ENCODE assay signal across 13 cellular contexts in the genomic region with DNA sequence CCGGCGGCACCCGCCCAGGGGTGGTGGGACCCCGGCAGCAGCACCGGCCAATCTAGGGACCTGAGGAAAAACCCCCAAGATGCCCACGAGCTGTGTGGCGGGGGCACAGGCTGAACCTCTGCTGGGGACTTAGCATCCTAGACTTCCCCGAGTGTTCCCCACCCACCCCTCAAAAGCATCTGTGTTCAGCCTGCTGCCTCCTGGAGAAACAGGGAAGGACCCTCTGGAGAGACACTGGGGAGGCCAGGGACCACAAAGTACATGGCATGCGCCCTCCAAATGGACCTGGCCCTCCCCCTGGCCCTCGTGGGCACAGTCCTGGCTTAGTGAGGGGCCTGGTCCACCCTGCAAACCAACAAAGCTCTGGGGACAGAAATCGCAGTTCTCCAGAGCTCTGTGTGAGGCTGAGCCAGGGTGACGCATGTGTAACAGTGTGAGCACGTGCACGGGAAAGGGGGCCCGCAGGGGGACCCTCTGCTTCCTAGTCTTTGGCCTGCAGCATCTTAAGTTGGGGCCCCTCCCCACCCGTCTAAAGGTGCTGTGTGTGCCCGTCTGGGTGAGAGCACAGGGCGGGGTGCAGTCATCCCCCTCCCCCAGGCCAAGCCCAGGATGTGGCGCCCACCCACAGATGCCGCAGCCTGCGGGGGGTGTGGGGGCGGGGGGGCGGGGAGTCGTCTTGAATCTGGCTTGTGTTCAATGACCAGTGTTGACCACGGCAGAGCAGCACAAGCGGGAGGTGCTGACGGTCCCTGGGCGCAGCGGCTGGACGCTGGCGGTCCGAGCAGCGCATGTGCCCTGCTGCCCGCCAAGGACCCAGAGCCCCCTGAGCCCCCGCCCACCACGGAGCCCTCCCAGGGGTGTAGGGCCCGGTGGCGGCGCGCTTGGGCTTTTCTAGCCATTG. TPM values are rescaled to one million over a fixed set of nuclear protein-coding genes. Genes with fewer than 3 reads are reported as not detected.
DNase-seq lines count a peak whose midpoint lies in the region; ATAC-seq and TF ChIP-seq lines count a peak whose summit lies in the region.
"Had no signal": no experiment of that assay in that cellular context is flagged by ENCODE, and none has a peak within 500 bp of the region (broad histone marks: within the 10 kb centered on the region; RNA-seq: fewer than 3 reads in every experiment).

No MANE protein-coding gene starts in this region.

- no peak overlapping the region for H3K18ac ChIP-seq in mesendoderm (ENCODE audit: low read length)

- no peak for TF ChIP-seq CTCF in lower leg skin (IDR thresholded peaks at IDR 0.05)

- no peak overlapping the region for H2AK5ac ChIP-seq in mesendoderm (ENCODE audit: low read length)

- TF ChIP-seq POLR2A in lower leg skin (IDR thresholded peaks at IDR 0.05) = no peak

- H3K27ac ChIP-seq in ACC112 (ENCODE audit: low read depth, low read length) = no peak overlapping the region
- H3K27ac ChIP-seq in mesendoderm (ENCODE audit: low read depth, low read length) = no peak overlapping the region
- H3K27ac ChIP-seq: sigmoid colon, tibial nerve had no signal

- intact Hi-C loops in lower leg skin (cut with DNase I; ENCODE audit: low total_unique reads) = no loop called here

- H3K4me3 ChIP-seq in ACC112 (ENCODE audit: low read depth, low read length) = peak overlapping the region; percentile 44
- peak overlapping the region; percentile 27 for H3K4me3 ChIP-seq in H7 (ENCODE audit: insufficient read depth, low read depth, low read length)
- no peak overlapping the region for H3K4me3 ChIP-seq in mesendoderm (ENCODE audit: low read length)
- no peak overlapping the region for H3K4me3 ChIP-seq in lower leg skin (ENCODE audit: low read depth, poor library complexity, severe bottlenecking)

- H3K79me2 ChIP-seq in ACC112 (ENCODE audit: control insufficient read depth, insufficient read depth, low read length, unreplicated experiment) (no peaks in the 10 kb centered on the region), mesendoderm (ENCODE audit: control insufficient read depth, insufficient read depth, low read length) (no peaks in the 10 kb centered on the region)

- H3K36me3 ChIP-seq in ACC112 (ENCODE audit: insufficient read depth, low read length) = no peaks in the 10 kb centered on the region
- no peaks in the 10 kb centered on the region for H3K36me3 ChIP-seq in H7 (replicated peaks; ENCODE audit: control insufficient read depth, insufficient read depth, low read length)
- no peaks in the 10 kb centered on the region for H3K36me3 ChIP-seq in mesendoderm (ENCODE audit: control insufficient read depth, insufficient read depth, low read length)
- H3K36me3 ChIP-seq: sigmoid colon, tibial nerve had no signal

- no peaks in the 10 kb centered on the region for H3K79me1 ChIP-seq in mesendoderm (ENCODE audit: low read length)

- H3K4me1 ChIP-seq in ACC112 (ENCODE audit: control insufficient read depth, insufficient read depth, low read length, unreplicated experiment) (no peaks in the 10 kb centered on the region), mesendoderm (ENCODE audit: control insufficient read depth, low read depth, low read length) (no peaks in the 10 kb centered on the region)

- no peak overlapping the region for H3K4ac ChIP-seq in mesendoderm (ENCODE audit: low read depth, low read length)

- peaks cover 17% of the 10 kb centered on the region for H3K27me3 ChIP-seq in ACC112 (ENCODE audit: insufficient read depth, low read length)
- H3K27me3 ChIP-seq in H7 (ENCODE audit: control insufficient read depth, insufficient read depth, low read length) = peaks cover 2% of the 10 kb centered on the region; the same call in 1 of the 2 replicates
- H3K27me3 ChIP-seq in mesendoderm (ENCODE audit: insufficient read depth, low read length, poor library complexity) = no peaks in the 10 kb centered on the region

- no CpG with 5 or more reads among the region's 40 CpGs for WGBS in mesendoderm (ENCODE audit: extremely low coverage, insufficient coverage, low lambda C conversion rate)
- WGBS in lower leg skin, 2 donors = 12 to 22% methylated on average over 23 to 29 of the region's 40 CpGs

- H3K23ac ChIP-seq in mesendoderm (ENCODE audit: low read length) = no peak overlapping the region

- H4K5ac ChIP-seq in mesendoderm (ENCODE audit: low read length) = no peak overlapping the region

- no peak overlapping the region for H3K9ac ChIP-seq in mesendoderm (ENCODE audit: low read length)

- no peak overlapping the region for H2BK15ac ChIP-seq in mesendoderm (replicated peaks; ENCODE audit: low read depth)

- no peak overlapping the region for H2BK120ac ChIP-seq in mesendoderm (ENCODE audit: low read depth, low read length)

- H3K4me2 ChIP-seq in mesendoderm (ENCODE audit: low read length) = peak overlapping the region; percentile 40

- ATAC-seq in GM21528 (IDR thresholded peaks at IDR 0.05; ENCODE audit: low FRiP score, unreplicated experiment) = no peak
- no peak for ATAC-seq in GM18873 (IDR thresholded peaks at IDR 0.05; ENCODE audit: low FRiP score, unreplicated experiment)

- peak overlapping the region; percentile 64 for H3K56ac ChIP-seq in mesendoderm (ENCODE audit: low read length)

- DNase-seq in H7 = no peak
- DNase-seq in activated T-cell treated with anti-CD3 and anti-CD28 coated beads for 48 hours (ENCODE audit: low read depth) = peak; percentile 7
- no peak for DNase-seq in mesendoderm
- no peak for DNase-seq in T-helper 1 cell
- no peak for DNase-seq in lower leg skin (ENCODE audit: low spot score in 2 of 2)
- DNase-seq: NCI-H524 treated with DMSO at 0.1 percent for 48 hours, sigmoid colon had no signal

- H2AFZ ChIP-seq in ACC112 (ENCODE audit: low read length, unreplicated experiment) = no peak overlapping the region

- no peak overlapping the region for H2BK5ac ChIP-seq in mesendoderm (ENCODE audit: low read length)

- no peak overlapping the region for H4K8ac ChIP-seq in mesendoderm (ENCODE audit: low read depth, low read length)

RNA-seq across cellular contexts. Expression of gene KCNT1, which starts 0.7 kb away (rescaled TPM):
- 0.10 TPM in 1 of 2 replicates, not detected in the other for total RNA-seq in H7 (2014; rRNA removed; shearing (Covaris generic))
- 0.01 TPM for polyA plus RNA-seq in mesendoderm (2013, experiment 1 of 2)
- polyA plus RNA-seq in mesendoderm (2013, experiment 2 of 2) = 0.03 TPM
- under 1 TPM in 1 of 4 donors, not detected in 3; 0.10 TPM for total RNA-seq in lower leg skin
- total RNA-seq: T-helper 2 cell treated with Interferon-gamma antibody and Interleukin-4, amounts not matched to agents 100 ng/mL and 5 ng/mL, for 36 hours had no signal

RNA-seq across cellular contexts. Expression of gene SOHLH1, which starts 2.0 kb away (rescaled TPM):
- total RNA-seq in H7 (2014; rRNA removed; shearing (Covaris generic)) = not detected in 2 replicates
- not detected for polyA plus RNA-seq in mesendoderm (2013, experiment 1 of 2)
- polyA plus RNA-seq in mesendoderm (2013, experiment 2 of 2) = not detected
- total RNA-seq in lower leg skin = under 1 TPM in 1 of 4 donors, not detected in 3; 0.71 TPM
- total RNA-seq: left ventricle myocardium superior; sigmoid colon; T-helper 2 cell treated with Interferon-gamma antibody and Interleukin-4, amounts not matched to agents 100 ng/mL and 5 ng/mL, for 36 hours; tibial nerve had no signal
- polyA plus RNA-seq: sigmoid colon had no signal

RNA-seq across cellular contexts. Expression of gene LCN9, which starts 38.2 kb away (rescaled TPM):
- 0.44 TPM in 1 of 2 replicates, not detected in the other for total RNA-seq in H7 (2014; rRNA removed; shearing (Covaris generic))
- not detected for polyA plus RNA-seq in mesendoderm (2013, experiment 1 of 2)
- not detected for polyA plus RNA-seq in mesendoderm (2013, experiment 2 of 2)
- not detected for total RNA-seq in lower leg skin
- total RNA-seq: left ventricle myocardium superior; sigmoid colon; T-helper 2 cell treated with Interferon-gamma antibody and Interleukin-4, amounts not matched to agents 100 ng/mL and 5 ng/mL, for 36 hours; tibial nerve had no signal
- polyA plus RNA-seq: sigmoid colon had no signal

Comparison
In these comparisons a context has a peak if more than half of its experiments do, and no peak if none do; other contexts are left out.
1. H3K4me3 ChIP-seq: peak in ACC112 (single experiment) and H7 (single experiment); none in mesendoderm (single experiment) and lower leg skin (single experiment).